ENCODE assay signal across 17 cellular contexts in the genomic region with DNA sequence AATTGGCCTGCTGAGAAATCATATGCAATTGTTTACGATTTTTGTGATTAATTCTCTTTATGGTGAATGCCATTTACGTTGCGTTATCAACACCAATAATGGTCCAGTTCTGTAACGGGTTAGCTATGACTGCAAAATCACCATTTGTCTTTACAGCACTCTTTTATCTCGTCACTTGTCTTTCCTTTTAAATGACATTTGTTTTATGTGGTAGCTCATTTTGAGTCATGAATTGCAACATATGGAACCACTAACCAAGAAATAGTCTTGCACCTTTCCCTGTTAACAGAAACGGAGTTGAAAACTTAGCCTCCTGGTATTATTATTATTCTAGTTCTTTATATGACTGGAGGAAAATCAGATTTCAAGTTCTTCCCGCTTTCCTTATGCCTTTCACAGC.
"Had no signal": no experiment of that assay in that cellular context is flagged by ENCODE, and none has a peak within 500 bp of the region (broad histone marks: within the 10 kb centered on the region; RNA-seq: fewer than 3 reads in every experiment).

No MANE protein-coding gene starts in this region.

- H3K36me3 Mint-ChIP-seq: activated naive CD8-positive, alpha-beta T cell treated with anti-CD3 and anti-CD28 coated beads for 36 hours had no signal

- ATAC-seq: activated CD8-positive, alpha-beta T cell treated with anti-CD3 and anti-CD28 coated beads for 36 hours; left lung; right lobe of liver; WTC11 had no signal

- H3K36me3 ChIP-seq: left lung, prostate gland, right lobe of liver, spleen, stomach, thoracic aorta had no signal

- H3K4me3 ChIP-seq: left lung, prostate gland, right lobe of liver, spleen, stomach, thoracic aorta had no signal

- H3K9me3 Mint-ChIP-seq: activated CD8-positive, alpha-beta T cell treated with anti-CD3 and anti-CD28 coated beads for 36 hours; nephron progenitor cell; T-helper 1 cell treated with Interleukin-12 subunit alpha and Interleukin-12 subunit beta and Interleukin-4 antibody, amounts not matched to agents 30 μg/mL and 1 μg/mL, for 36 hours had no signal

- FAIRE-seq: kidney had no signal

- H3K27ac ChIP-seq: left lung, right lobe of liver, thoracic aorta had no signal

- H3K27me3 ChIP-seq: right lobe of liver, stomach had no signal

- H3K27ac Mint-ChIP-seq: activated CD8-positive, alpha-beta T cell treated with anti-CD3 and anti-CD28 coated beads for 36 hours; activated naive CD8-positive, alpha-beta T cell treated with anti-CD3 and anti-CD28 coated beads for 36 hours; T-helper 1 cell treated with Interleukin-12 subunit alpha and Interleukin-12 subunit beta and Interleukin-4 antibody, amounts not matched to agents 30 μg/mL and 1 μg/mL, for 36 hours had no signal

- DNase-seq: activated CD4-positive, alpha-beta T cell treated with anti-CD3 and anti-CD28 coated beads for 48 hours; activated CD8-positive, alpha-beta T cell treated with anti-CD3 and anti-CD28 coated beads for 36 hours; activated gamma-delta T cell treated with Interleukin-2 at 50 U/mL for 16 hours; activated naive CD8-positive, alpha-beta T cell treated with anti-CD3 and anti-CD28 coated beads for 36 hours; activated T-cell treated with anti-CD3 and anti-CD28 coated beads, Interleukin-2, amount 50 U/mL, for 48 hours; erythroblast; hippocampal formation; kidney; left lung; nephron progenitor cell; right lobe of liver; spleen; stomach had no signal

- H3K9me3 ChIP-seq: left lung, prostate gland, right lobe of liver, spleen, stomach, thoracic aorta had no signal

- H3K4me3 Mint-ChIP-seq: activated CD8-positive, alpha-beta T cell treated with anti-CD3 and anti-CD28 coated beads for 36 hours; activated naive CD8-positive, alpha-beta T cell treated with anti-CD3 and anti-CD28 coated beads for 36 hours; nephron progenitor cell; T-helper 1 cell treated with Interleukin-12 subunit alpha and Interleukin-12 subunit beta and Interleukin-4 antibody, amounts not matched to agents 30 μg/mL and 1 μg/mL, for 36 hours; WTC11 had no signal
